Comparison of ENCODE assay signal across 27 cellular contexts in genomic region chr13:51041710-51042109, GRCh38.
"Had no signal": no experiment of that assay in that cellular context is flagged by ENCODE, and none has a peak within 500 bp of the region (broad histone marks: within the 10 kb centered on the region; RNA-seq: fewer than 3 reads in every experiment).

No MANE protein-coding gene starts in this region.

- H3K4me1 ChIP-seq: left ventricle myocardium inferior, neural progenitor cell, right atrium auricular region, right lobe of liver, suprapubic skin, tibial artery, uterus had no signal

- H3K27me3 Mint-ChIP-seq: type B pancreatic cell had no signal

- H3K36me3 Mint-ChIP-seq: mesothelial cell of epicardium; naive B cell; natural killer cell; neural progenitor cell; stimulated activated memory B cell treated with anti-CD40 and anti-IgM and Interleukin-4, amounts not matched to agents 10 μg/mL and 1 μg/mL and 100 μg/mL, for 72 hours; type B pancreatic cell had no signal

- H3K9me3 Mint-ChIP-seq: mesothelial cell of epicardium; naive B cell; natural killer cell; nephron progenitor cell; stimulated activated memory B cell treated with anti-CD40 and anti-IgM and Interleukin-4, amounts not matched to agents 10 μg/mL and 1 μg/mL and 100 μg/mL, for 72 hours; type B pancreatic cell had no signal

- H3K9ac ChIP-seq: neural progenitor cell had no signal

- H3K36me3 ChIP-seq: left ventricle myocardium inferior, neural progenitor cell, neutrophil, ovary, right atrium auricular region, right lobe of liver, suprapubic skin, thoracic aorta, tibial artery, uterus had no signal

- H3K27ac ChIP-seq: hepatocyte, left ventricle myocardium inferior, neural progenitor cell, neutrophil, ovary, right atrium auricular region, right lobe of liver, suprapubic skin, thoracic aorta, tibial artery, uterus had no signal

- H3K4me3 Mint-ChIP-seq: mesothelial cell of epicardium; naive B cell; natural killer cell; nephron progenitor cell; neural progenitor cell; stimulated activated memory B cell treated with anti-CD40 and anti-IgM and Interleukin-4, amounts not matched to agents 10 μg/mL and 1 μg/mL and 100 μg/mL, for 72 hours; type B pancreatic cell had no signal

- H3K4me3 ChIP-seq: hepatocyte, left ventricle myocardium inferior, lung, neural progenitor cell, ovary, right atrium auricular region, right lobe of liver, smooth muscle cell, suprapubic skin, thoracic aorta, tibial artery, uterus had no signal

- DNase-seq: islet precursor cell; left ventricle myocardium inferior; mesendoderm; naive B cell; natural killer cell; nephron progenitor cell; ovary; right lobe of liver; stimulated activated CD4-positive, alpha-beta T cell treated with anti-CD3 and anti-CD28 coated beads, Interleukin-1b, Interleukin-23, amount 100 ng/mL, for 48 hours; stimulated activated CD4-positive, alpha-beta T cell treated with anti-CD3 and anti-CD28 coated beads, Interleukin-2, amount 100 ng/mL, for 48 hours; stimulated activated CD4-positive, alpha-beta T cell treated with anti-CD3 and anti-CD28 coated beads, Interleukin-4, amount 100 ng/mL, for 4 hours; stimulated activated CD8-positive, alpha-beta memory T cell treated with anti-CD3 and anti-CD28 coated beads, Interleukin-4, amount 100 ng/mL, for 48 hours; stimulated activated naive CD4-positive, alpha-beta T cell treated with Interleukin-2 at 50 U/mL for 16 hours; tibial artery; uterus had no signal

- H3K9me3 ChIP-seq: left ventricle myocardium inferior, neutrophil, ovary, right atrium auricular region, right lobe of liver, suprapubic skin, thoracic aorta, tibial artery, uterus had no signal

- H3K27ac Mint-ChIP-seq: mesothelial cell of epicardium; naive B cell; natural killer cell; nephron progenitor cell; neural progenitor cell; progenitor cell of endocrine pancreas; stimulated activated memory B cell treated with anti-CD40 and anti-IgM and Interleukin-4, amounts not matched to agents 10 μg/mL and 1 μg/mL and 100 μg/mL, for 72 hours; type B pancreatic cell had no signal

- ATAC-seq: natural killer cell; right lobe of liver; stimulated activated memory B cell treated with anti-CD40 and anti-IgM and Interleukin-4, amounts not matched to agents 10 μg/mL and 1 μg/mL and 100 μg/mL, for 72 hours had no signal

- H3K27me3 ChIP-seq: hepatocyte, neural progenitor cell, neutrophil, ovary, right atrium auricular region, right lobe of liver, suprapubic skin, tibial artery, uterus had no signal

- H3K4me1 Mint-ChIP-seq: mesothelial cell of epicardium; naive B cell; natural killer cell; stimulated activated memory B cell treated with anti-CD40 and anti-IgM and Interleukin-4, amounts not matched to agents 10 μg/mL and 1 μg/mL and 100 μg/mL, for 72 hours had no signal
